In the genomic region with DNA sequence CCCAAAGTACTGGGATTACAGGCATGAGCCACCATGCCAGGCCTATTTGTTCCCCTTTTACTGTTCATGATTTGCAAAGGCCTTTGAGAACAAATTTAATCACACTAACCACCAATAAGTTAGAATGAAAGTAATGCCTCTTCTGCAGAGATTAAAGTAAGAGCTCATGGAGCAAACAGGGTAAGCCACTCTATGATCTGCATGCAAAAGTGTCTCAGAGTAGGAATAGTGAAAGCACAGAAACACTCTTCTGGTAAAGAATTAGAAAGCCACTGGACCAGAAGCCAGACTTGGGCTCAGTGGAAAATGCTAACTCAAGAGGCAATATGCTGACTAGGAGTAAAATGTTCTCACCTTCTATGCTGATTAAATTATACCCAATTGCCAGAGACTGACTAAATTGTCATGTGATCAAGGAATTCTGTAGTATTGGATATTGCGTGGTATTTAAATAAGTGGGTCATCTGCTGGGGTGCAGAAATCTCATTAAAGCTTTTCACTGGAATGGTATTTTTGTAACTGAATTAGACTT, we compare ENCODE assay signal across 18 cellular contexts.
DNase-seq lines count a peak whose midpoint lies in the region; ATAC-seq, FAIRE-seq and TF ChIP-seq lines count a peak whose summit lies in the region.
"Had no signal": no experiment of that assay in that cellular context is flagged by ENCODE, and none has a peak within 500 bp of the region (broad histone marks: within the 10 kb centered on the region; RNA-seq: fewer than 3 reads in every experiment).

No MANE protein-coding gene starts in this region.

- TF ChIP-seq POLR2A in HepG2 (IDR thresholded peaks at IDR 0.05; ENCODE audit: insufficient read depth in 1 of 2, low read depth in 2 of 2, low read length in 2 of 2): no peak
- TF ChIP-seq POLR2A in right lobe of liver (IDR thresholded peaks at IDR 0.05): no peak

- TF ChIP-seq RAD21 in HepG2 (CRISPR knock-in tag; IDR thresholded peaks at IDR 0.05): no peak

- no peaks in the 10 kb centered on the region for H3K36me3 Mint-ChIP-seq in neural progenitor cell
- no peaks in the 10 kb centered on the region for H3K36me3 Mint-ChIP-seq in activated CD8-positive, alpha-beta T cell treated with anti-CD3 and anti-CD28 coated beads for 36 hours (ENCODE audit: low read depth)
- no peaks in the 10 kb centered on the region for H3K36me3 Mint-ChIP-seq in activated CD4-positive, alpha-beta T cell treated with anti-CD3 and anti-CD28 coated beads, Interleukin-2, amount 10 ng/mL, durations not matched to agents 24 days and 14 days (ENCODE audit: low read depth)
- H3K36me3 Mint-ChIP-seq in immature natural killer cell: peaks cover 0 to 9% (median 3%) of the 10 kb centered on the region in 3 donors
- H3K36me3 Mint-ChIP-seq: CD14-positive monocyte; CD4-positive, alpha-beta memory T cell had no signal

- 74% methylated on average over 1 of the region's 1 CpG for WGBS in HepG2 (ENCODE audit: low lambda C conversion rate)
- 80% methylated on average over 1 of the region's 1 CpG for WGBS in right lobe of liver (ENCODE audit: insufficient coverage, low coverage, low lambda C conversion rate, missing lambda C conversion rate)
- WGBS in psoas muscle, 3 donors: 91 to 100% (median 100%) methylated on average over 1 of the region's 1 CpG

- H3K4me2 ChIP-seq in HepG2 (ENCODE audit: low read depth, low read length): no peak overlapping the region
- H3K4me2 ChIP-seq in neural progenitor cell: no peak overlapping the region
- H3K4me2 ChIP-seq: BLaER1 had no signal

- intact Hi-C loops in HepG2 (cut with micrococcal nuclease; ENCODE audit: unreplicated experiment) (loop anchor here (10.0 kb wide), 1 partner anchor 231 kb away; no protein-coding TSS in a partner anchor), right lobe of liver (cut with DNase I) (no loop called here), psoas muscle (cut with DNase I) (loop anchor here in 1 of 2 donors (10.0 kb wide), 2 partner anchors 241 to 301 kb away; no protein-coding TSS in a partner anchor)
- intact Hi-C loops in activated CD8-positive, alpha-beta T cell treated with anti-CD3 and anti-CD28 coated beads for 36 hours (cut with micrococcal nuclease): loop anchor here (10.0 kb wide), 1 partner anchor 89 kb away; no protein-coding TSS in a partner anchor
- intact Hi-C loops in activated CD4-positive, alpha-beta T cell treated with anti-CD3 and anti-CD28 coated beads, Interleukin-2, amount 10 ng/mL, durations not matched to agents 24 days and 14 days (cut with micrococcal nuclease): loop anchor here (10.0 kb wide), 1 partner anchor 89 kb away; no protein-coding TSS in a partner anchor

- H3K27me3 Mint-ChIP-seq in neural progenitor cell (ENCODE audit: insufficient read depth, low read depth) (peaks cover 2% of the 10 kb centered on the region), immature natural killer cell (ENCODE audit: low read depth in 3 of 3) (peaks cover 0 to 4% (median 0%) of the 10 kb centered on the region in 3 donors)
- H3K27me3 Mint-ChIP-seq in activated CD8-positive, alpha-beta T cell treated with anti-CD3 and anti-CD28 coated beads for 36 hours: no peaks in the 10 kb centered on the region
- no peaks in the 10 kb centered on the region for H3K27me3 Mint-ChIP-seq in activated CD4-positive, alpha-beta T cell treated with anti-CD3 and anti-CD28 coated beads, Interleukin-2, amount 10 ng/mL, durations not matched to agents 24 days and 14 days
- H3K27me3 Mint-ChIP-seq: CD4-positive, alpha-beta memory T cell had no signal

- POLR2A ChIA-PET in HepG2 (lab: Yijun Ruan, JAX): no interaction called here
- POLR2A ChIA-PET in activated CD8-positive, alpha-beta T cell treated with anti-CD3 and anti-CD28 coated beads for 36 hours (lab: Charles Lee): interaction anchor here (0.6 kb wide), 1 partner anchor 59 kb away, joined by 3 read pairs; no protein-coding TSS in a partner anchor

- H3K4me1 Mint-ChIP-seq in neural progenitor cell: peaks cover 7% of the 10 kb centered on the region
- peaks cover 3% of the 10 kb centered on the region for H3K4me1 Mint-ChIP-seq in activated CD8-positive, alpha-beta T cell treated with anti-CD3 and anti-CD28 coated beads for 36 hours (ENCODE audit: low read depth)
- peaks cover 2% of the 10 kb centered on the region for H3K4me1 Mint-ChIP-seq in activated CD4-positive, alpha-beta T cell treated with anti-CD3 and anti-CD28 coated beads, Interleukin-2, amount 10 ng/mL, durations not matched to agents 24 days and 14 days
- peaks cover 17 to 30% of the 10 kb centered on the region in 2 donors for H3K4me1 Mint-ChIP-seq in immature natural killer cell
- H3K4me1 Mint-ChIP-seq: CD14-positive monocyte had no signal

- BruUV-seq in HepG2 (replicated peaks; lab: Mats Ljungman, UMichigan): no TSS peak

- H3K4me3 ChIP-seq in HepG2 (replicated peaks in 1 of 3; ENCODE audit: insufficient read depth in 1 of 3, low read depth in 2 of 3, low read length in 3 of 3) (no peak overlapping the region), right lobe of liver (no peak overlapping the region), neural progenitor cell (no peak overlapping the region), psoas muscle (no peak overlapping the region)
- H3K4me3 ChIP-seq: BLaER1, HAP-1, K562 had no signal

- H3K27ac Mint-ChIP-seq in neural progenitor cell (no peak overlapping the region), immature natural killer cell (no peak overlapping the region)
- H3K27ac Mint-ChIP-seq in activated CD8-positive, alpha-beta T cell treated with anti-CD3 and anti-CD28 coated beads for 36 hours: no peak overlapping the region
- H3K27ac Mint-ChIP-seq in activated CD4-positive, alpha-beta T cell treated with anti-CD3 and anti-CD28 coated beads, Interleukin-2, amount 10 ng/mL, durations not matched to agents 24 days and 14 days: no peak overlapping the region
- H3K27ac Mint-ChIP-seq: CD14-positive monocyte; CD4-positive, alpha-beta memory T cell had no signal

- H3F3A ChIP-seq in neural progenitor cell (ENCODE audit: low read depth): no peaks in the 10 kb centered on the region

- H3K4me3 Mint-ChIP-seq in neural progenitor cell (no peak overlapping the region), immature natural killer cell (no peak overlapping the region)
- H3K4me3 Mint-ChIP-seq in activated CD8-positive, alpha-beta T cell treated with anti-CD3 and anti-CD28 coated beads for 36 hours: no peak overlapping the region
- H3K4me3 Mint-ChIP-seq in activated CD4-positive, alpha-beta T cell treated with anti-CD3 and anti-CD28 coated beads, Interleukin-2, amount 10 ng/mL, durations not matched to agents 24 days and 14 days: no peak overlapping the region
- H3K4me3 Mint-ChIP-seq: CD14-positive monocyte; CD4-positive, alpha-beta memory T cell had no signal

- H2AFZ ChIP-seq in HepG2 (ENCODE audit: low read length) (no peak overlapping the region), neural progenitor cell (replicated peaks) (peak overlapping the region; percentile 13)

- H3K36me3 ChIP-seq in HepG2 (replicated peaks in 1 of 2; ENCODE audit: control insufficient read depth in 1 of 2, insufficient read depth in 2 of 2, low read length in 2 of 2): no peaks in the 10 kb centered on the region
- H3K36me3 ChIP-seq in right lobe of liver: no peaks in the 10 kb centered on the region
- no peaks in the 10 kb centered on the region for H3K36me3 ChIP-seq in neural progenitor cell
- H3K36me3 ChIP-seq in psoas muscle (ENCODE audit: insufficient read depth in 1 of 2, low read depth in 1 of 2): no peaks in the 10 kb centered on the region
- H3K36me3 ChIP-seq: BLaER1, HAP-1 had no signal

- no peak for FAIRE-seq in HepG2 (lab: Jason Lieb, UNC)
- FAIRE-seq: GM12892, K562 had no signal

- no peaks in the 10 kb centered on the region for H3K79me2 ChIP-seq in HepG2 (ENCODE audit: insufficient read depth, low read length)
- H3K79me2 ChIP-seq in neural progenitor cell (ENCODE audit: low read depth): no peaks in the 10 kb centered on the region

- CTCF ChIA-PET in HepG2 (lab: Yijun Ruan, JAX; ENCODE audit: low intra/inter-chr PET ratio, low total read pairs): no interaction called here
- CTCF ChIA-PET in activated CD8-positive, alpha-beta T cell treated with anti-CD3 and anti-CD28 coated beads for 36 hours (lab: Charles Lee): interaction anchor here (0.9 kb wide), 1 partner anchor 43 kb away, joined by 4 read pairs; no protein-coding TSS in a partner anchor

- no peak for TF ChIP-seq CTCF in HepG2 (CRISPR knock-in tag; IDR thresholded peaks at IDR 0.05)
- TF ChIP-seq CTCF in right lobe of liver (IDR thresholded peaks at IDR 0.05): no peak
- TF ChIP-seq CTCF in neural progenitor cell (IDR thresholded peaks at IDR 0.05): no peak
- no peak for TF ChIP-seq CTCF in psoas muscle (IDR thresholded peaks at IDR 0.05)
- no peak for TF ChIP-seq CTCF in activated CD8-positive, alpha-beta T cell treated with anti-CD3 and anti-CD28 coated beads for 36 hours (IDR thresholded peaks at IDR 0.05)

- H3K27me3 ChIP-seq in HepG2 (ENCODE audit: control insufficient read depth in 1 of 2, insufficient read depth in 2 of 2, low read length in 2 of 2): no peaks in the 10 kb centered on the region
- H3K27me3 ChIP-seq in right lobe of liver: no peaks in the 10 kb centered on the region
- H3K27me3 ChIP-seq in neural progenitor cell: no peaks in the 10 kb centered on the region
- H3K27me3 ChIP-seq in psoas muscle (ENCODE audit: insufficient read depth in 3 of 3, low read length in 2 of 3): no peaks in the 10 kb centered on the region
- H3K27me3 ChIP-seq: BLaER1 had no signal

- no peak overlapping the region for H3K27ac ChIP-seq in HepG2 (ENCODE audit: extremely low read length, insufficient read depth, low read length)
- no peak overlapping the region for H3K27ac ChIP-seq in right lobe of liver
- no peak overlapping the region for H3K27ac ChIP-seq in neural progenitor cell
- H3K27ac ChIP-seq in psoas muscle: no peak overlapping the region
- H3K27ac ChIP-seq: 22Rv1, BLaER1 had no signal

- H3K4me1 ChIP-seq in HepG2 (ENCODE audit: insufficient read depth, low read length): no peaks in the 10 kb centered on the region
- H3K4me1 ChIP-seq in right lobe of liver: no peaks in the 10 kb centered on the region
- H3K4me1 ChIP-seq in neural progenitor cell: peaks cover 4% of the 10 kb centered on the region
- no peaks in the 10 kb centered on the region for H3K4me1 ChIP-seq in psoas muscle
- H3K4me1 ChIP-seq: BLaER1, HAP-1 had no signal

- H3K9me3 ChIP-seq in HepG2 (ENCODE audit: low read length): no peaks in the 10 kb centered on the region
- no peaks in the 10 kb centered on the region for H3K9me3 ChIP-seq in right lobe of liver
- no peaks in the 10 kb centered on the region for H3K9me3 ChIP-seq in neural progenitor cell (ENCODE audit: low read depth)
- H3K9me3 ChIP-seq in psoas muscle: no peaks in the 10 kb centered on the region
- H3K9me3 ChIP-seq: BLaER1, HAP-1 had no signal

- no peaks in the 10 kb centered on the region for H3K9me3 Mint-ChIP-seq in neural progenitor cell
- no peaks in the 10 kb centered on the region for H3K9me3 Mint-ChIP-seq in activated CD8-positive, alpha-beta T cell treated with anti-CD3 and anti-CD28 coated beads for 36 hours
- no peaks in the 10 kb centered on the region for H3K9me3 Mint-ChIP-seq in activated CD4-positive, alpha-beta T cell treated with anti-CD3 and anti-CD28 coated beads, Interleukin-2, amount 10 ng/mL, durations not matched to agents 24 days and 14 days
- H3K9me3 Mint-ChIP-seq in immature natural killer cell: peaks cover 0 to 1% (median 0%) of the 10 kb centered on the region in 6 donors
- H3K9me3 Mint-ChIP-seq: CD14-positive monocyte had no signal

- in situ Hi-C loops in HepG2 (cut with HindIII; ENCODE audit: extremely low pct_ligation_motif_present, low pct_unique_long_range_greater_than_20kb): loop anchor here (10.0 kb wide), 1 partner anchor 381 kb away; a partner anchor contains a TSS

- no peak for DNase-seq in HepG2 (ENCODE audit: low spot score)
- no peak for DNase-seq in right lobe of liver
- DNase-seq in neural progenitor cell (ENCODE audit: low spot score): no peak
- no peak for DNase-seq in psoas muscle
- DNase-seq in activated CD8-positive, alpha-beta T cell treated with anti-CD3 and anti-CD28 coated beads for 36 hours: no peak
- no peak for DNase-seq in activated CD4-positive, alpha-beta T cell treated with anti-CD3 and anti-CD28 coated beads, Interleukin-2, amount 10 ng/mL, durations not matched to agents 24 days and 14 days
- DNase-seq in immature natural killer cell: no peak
- DNase-seq: CD4-positive, alpha-beta memory T cell; DMS153; DMS79; GDM1 had no signal

- H4K20me1 ChIP-seq in HepG2 (ENCODE audit: insufficient read depth, low read length): no peaks in the 10 kb centered on the region
- H4K20me1 ChIP-seq in neural progenitor cell (ENCODE audit: low read depth): no peaks in the 10 kb centered on the region
- H4K20me1 ChIP-seq: BLaER1 had no signal

- no peak for ATAC-seq in HepG2
- ATAC-seq in right lobe of liver: no peak
- peak; percentile 51 for ATAC-seq in HG02870 (IDR thresholded peaks at IDR 0.05; ENCODE audit: unreplicated experiment)
- no peak for ATAC-seq in psoas muscle
- ATAC-seq in activated CD8-positive, alpha-beta T cell treated with anti-CD3 and anti-CD28 coated beads for 36 hours: no peak
- ATAC-seq: K562 had no signal

- TF ChIP-seq EP300 in HepG2 (IDR thresholded peaks at IDR 0.05; ENCODE audit: low read depth in 2 of 2, low read length in 2 of 2): no peak
- TF ChIP-seq EP300 in HepG2 (CRISPR knock-in tag; IDR thresholded peaks at IDR 0.05; ENCODE audit: borderline replicate concordance): no peak

- H3K9ac ChIP-seq in HepG2 (ENCODE audit: insufficient read depth, low read depth, low read length): no peak overlapping the region
- no peak overlapping the region for H3K9ac ChIP-seq in neural progenitor cell
- H3K9ac ChIP-seq: BLaER1 had no signal

Comparison
In these comparisons a context has a peak if more than half of its experiments do, and no peak if none do; other contexts are left out.
1. intact Hi-C loops: an anchor here in HepG2 (10.0 kb wide), activated CD8-positive, alpha-beta T cell treated with anti-CD3 and anti-CD28 coated beads for 36 hours (10.0 kb wide) and activated CD4-positive, alpha-beta T cell treated with anti-CD3 and anti-CD28 coated beads, Interleukin-2, amount 10 ng/mL, durations not matched to agents 24 days and 14 days (10.0 kb wide); none called in right lobe of liver.